ENCODE assay signal across 8 cellular contexts in genomic region chr7:5532520-5533335, GRCh38. TPM values are rescaled to one million over a fixed set of nuclear protein-coding genes. Genes with fewer than 3 reads are reported as not detected.
DNase-seq lines count a peak whose midpoint lies in the region; ATAC-seq and TF ChIP-seq lines count a peak whose summit lies in the region.

No MANE protein-coding gene starts in this region.

- no peak for TF ChIP-seq CTCF in nephron (IDR thresholded peaks at IDR 0.05; ENCODE audit: unreplicated experiment in 3 of 3)

- peak in 3 of 4 experiments; percentile 23 to 27 (median 24) for DNase-seq in activated CD4-positive, CD25-positive, alpha-beta regulatory T cell (lab: John Stamatoyannopoulos, UW)
- DNase-seq in T-helper 17 cell, result peak in 2 of 3 donors; percentile 26 to 34
- no peak for DNase-seq in epithelial cell of prostate (ENCODE audit: low read depth, low spot score)
- no peak for DNase-seq in epidermal melanocyte (ENCODE audit: insufficient read length, low spot score)
- DNase-seq in NCI-H526 treated with DMSO at 0.1 percent for 48 hours (lab: John Stamatoyannopoulos, UW), result no peak

- no peaks in the 10 kb centered on the region for H3K27me3 Mint-ChIP-seq in T-helper 17 cell
- peaks cover 11% of the 10 kb centered on the region for H3K27me3 Mint-ChIP-seq in nephron (ENCODE audit: low read depth)

- H3K36me3 Mint-ChIP-seq in T-helper 17 cell (ENCODE audit: low read depth), result peaks cover 16% of the 10 kb centered on the region
- H3K36me3 Mint-ChIP-seq in nephron (ENCODE audit: low read depth), result peaks cover 15% of the 10 kb centered on the region

- H3K27ac ChIP-seq in epithelial cell of prostate, result peak overlapping the region; percentile 99

- H3K9me3 ChIP-seq in T-helper 17 cell (ENCODE audit: control insufficient read depth, low read length, poor library complexity, severe bottlenecking), result no peaks in the 10 kb centered on the region

- peak overlapping the region; percentile 97 for H3K4me3 Mint-ChIP-seq in T-helper 17 cell
- peak overlapping the region; percentile 63 to 96 (median 91) for H3K4me3 Mint-ChIP-seq in nephron

- peaks cover 2% of the 10 kb centered on the region for H3K9me3 Mint-ChIP-seq in nephron

- H3K27ac Mint-ChIP-seq in T-helper 17 cell, result peak overlapping the region; percentile 98
- peak overlapping the region; percentile 80 to 97 (median 97) for H3K27ac Mint-ChIP-seq in nephron

- H3K4me1 Mint-ChIP-seq in T-helper 17 cell (peaks cover 29% of the 10 kb centered on the region), nephron (peaks cover 32% of the 10 kb centered on the region)

- ATAC-seq in activated CD4-positive, CD25-positive, alpha-beta regulatory T cell treated with anti-CD3 and anti-CD28 coated beads, Interleukin-2, amount 50 U/mL, for 24 hours, result no peak
- ATAC-seq in HG03159 (IDR thresholded peaks at IDR 0.05; ENCODE audit: unreplicated experiment) (peak; percentile 33), T-helper 17 cell (no peak)

RNA-seq across cellular contexts. Expression of gene ACTB, which starts 2.3 kb away (rescaled TPM):
- total RNA-seq in T-helper 17 cell, result 1,000 to 10,000 TPM; 3,656 to 4,118 TPM

RNA-seq across cellular contexts. Expression of gene FBXL18, which starts 19.1 kb away (rescaled TPM):
- 1 to 10 TPM; 9.7 TPM for total RNA-seq in T-helper 17 cell

RNA-seq across cellular contexts. Expression of gene FSCN1, which starts 59.9 kb away (rescaled TPM):
- total RNA-seq in T-helper 17 cell, result 10 to 100 TPM in 1 of 2 donors, 1 to 10 TPM in 1; 8.6 to 10.0 TPM

Comparison
In these comparisons a context has a peak if more than half of its experiments do, and no peak if none do; other contexts are left out.
1. DNase-seq: peak in activated CD4-positive, CD25-positive, alpha-beta regulatory T cell (3 of 4) and T-helper 17 cell (2 of 3); none in epithelial cell of prostate (single experiment), epidermal melanocyte (single experiment) and NCI-H526 treated with DMSO at 0.1 percent for 48 hours (single experiment).